Comparison of ENCODE assay signal across 18 cellular contexts in genomic region chr14:74915826-74916225, GRCh38. TPM values are rescaled to one million over a fixed set of nuclear protein-coding genes. Genes with fewer than 3 reads are reported as not detected.
A peak's percentile ranks its signal among the peaks of the same experiment; 100 is the strongest.
DNase-seq lines count a peak whose midpoint lies in the region; ATAC-seq and TF ChIP-seq lines count a peak whose summit lies in the region.
"Had no signal": no experiment of that assay in that cellular context is flagged by ENCODE, and none has a peak within 500 bp of the region (broad histone marks: within the 10 kb centered on the region; RNA-seq: fewer than 3 reads in every experiment).

No MANE protein-coding gene starts in this region.

- BruUV-seq in MCF 10A (replicated peaks; lab: Mats Ljungman, UMichigan) = no TSS peak

- ATAC-seq in psoas muscle = no peak
- ATAC-seq in GM21367 (IDR thresholded peaks at IDR 0.05; ENCODE audit: unreplicated experiment) = no peak
- ATAC-seq: CD8-positive, alpha-beta T cell had no signal

- no peaks in the 10 kb centered on the region for H3K27me3 ChIP-seq in breast epithelium
- H3K27me3 ChIP-seq in psoas muscle (ENCODE audit: insufficient read depth in 3 of 3, low read length in 2 of 3) = no peaks in the 10 kb centered on the region
- no peaks in the 10 kb centered on the region for H3K27me3 ChIP-seq in H7 (ENCODE audit: control insufficient read depth, insufficient read depth, low read length)

- H3K4me1 Mint-ChIP-seq in MCF 10A (ENCODE audit: insufficient read depth, unreplicated experiment) = peaks cover 14% of the 10 kb centered on the region

- no peaks in the 10 kb centered on the region for H3K27me3 Mint-ChIP-seq in MCF 10A (ENCODE audit: insufficient read depth, unreplicated experiment)

- DNase-seq in breast epithelium (ENCODE audit: low spot score in 2 of 2) = no peak
- DNase-seq in MCF 10A (ENCODE audit: unreplicated experiment) = no peak
- DNase-seq in psoas muscle = no peak
- DNase-seq in H7 = no peak
- DNase-seq: 8988T; CD8-positive, alpha-beta T cell; KBM-7; NCI-H146; NCI-H2081; NCI-H510A; NCI-H82; PC-9 had no signal

- peak overlapping the region; percentile 33 to 76 for H3K27ac ChIP-seq in breast epithelium
- peak overlapping the region; percentile 46 for H3K27ac ChIP-seq in angular gyrus (ENCODE audit: low read depth, low read length)
- H3K27ac ChIP-seq in psoas muscle = peak overlapping the region; percentile 93
- H3K27ac ChIP-seq: HL-60, PC-9 had no signal

- TF ChIP-seq CTCF in breast epithelium (IDR thresholded peaks at IDR 0.05) = no peak
- no peak for TF ChIP-seq CTCF in MCF 10A (IDR thresholded peaks at IDR 0.05; ENCODE audit: unreplicated experiment)
- no peak for TF ChIP-seq CTCF in psoas muscle (IDR thresholded peaks at IDR 0.05)

- H3K4me1 ChIP-seq in breast epithelium (peaks cover 6 to 19% of the 10 kb centered on the region in 2 donors), psoas muscle (peaks cover 35% of the 10 kb centered on the region)
- H3K4me1 ChIP-seq: HAP-1 had no signal

- no peaks in the 10 kb centered on the region for H3K9me3 Mint-ChIP-seq in MCF 10A (ENCODE audit: unreplicated experiment)
- H3K9me3 Mint-ChIP-seq: CD8-positive, alpha-beta T cell had no signal

- intact Hi-C loops in breast epithelium (cut with DNase I; ENCODE audit: low total_unique reads) = loop anchor here (10.0 kb wide), 1 partner anchor 169 kb away; no protein-coding TSS in a partner anchor
- intact Hi-C loops in MCF 10A (cut with micrococcal nuclease) = no loop called here
- intact Hi-C loops in psoas muscle (cut with DNase I) = loop anchor here (2.0 to 10.0 kb wide), 2 partner anchors 109 to 173 kb away; no protein-coding TSS in a partner anchor

- CTCF ChIA-PET in MCF 10A (lab: Yijun Ruan, JAX) = interaction anchor here (1.2 kb wide), 1 partner anchor 49 kb away, joined by 4 read pairs; no protein-coding TSS in a partner anchor

- H3K27ac Mint-ChIP-seq in MCF 10A (ENCODE audit: low read depth, unreplicated experiment) = no peak overlapping the region
- H3K27ac Mint-ChIP-seq: CD8-positive, alpha-beta T cell had no signal

- no peak for TF ChIP-seq POLR2A in breast epithelium (IDR thresholded peaks at IDR 0.05)

- no peaks in the 10 kb centered on the region for H3K9me3 ChIP-seq in breast epithelium
- H3K9me3 ChIP-seq in psoas muscle = no peaks in the 10 kb centered on the region
- H3K9me3 ChIP-seq: HAP-1 had no signal

- WGBS in psoas muscle, 3 donors = 34 to 52% (median 40%) methylated on average over 7 of the region's 7 CpGs

- no peaks in the 10 kb centered on the region for H3K36me3 Mint-ChIP-seq in MCF 10A (ENCODE audit: insufficient read depth, unreplicated experiment)

- H3K4me3 ChIP-seq in breast epithelium (no peak overlapping the region), psoas muscle (no peak overlapping the region), H7 (ENCODE audit: insufficient read depth, low read depth, low read length) (no peak overlapping the region)
- H3K4me3 ChIP-seq: HAP-1, PC-9 had no signal

- no peak overlapping the region for H3K4me3 Mint-ChIP-seq in MCF 10A (ENCODE audit: unreplicated experiment)
- H3K4me3 Mint-ChIP-seq: CD8-positive, alpha-beta T cell had no signal

- POLR2A ChIA-PET in MCF 10A (lab: Yijun Ruan, JAX) = no interaction called here

- H3K36me3 ChIP-seq in breast epithelium (no peaks in the 10 kb centered on the region), psoas muscle (ENCODE audit: insufficient read depth in 1 of 2, low read depth in 1 of 2) (peaks cover 0 to 21% of the 10 kb centered on the region in 2 donors), H7 (replicated peaks; ENCODE audit: control insufficient read depth, insufficient read depth, low read length) (peaks cover 3% of the 10 kb centered on the region)
- H3K36me3 ChIP-seq: HAP-1 had no signal

RNA-seq across cellular contexts. Expression of gene RPS6KL1, which starts 7.2 kb away (rescaled TPM):
- total RNA-seq in breast epithelium = 1 to 10 TPM; 2.9 to 5.6 (median 3.3) TPM
- total RNA-seq in MCF 10A (2022) = 8.8 and 12.3 TPM in 2 replicates
- 10 to 100 TPM; 23.0 to 34.1 (median 28.1) TPM for total RNA-seq in psoas muscle
- polyA plus RNA-seq in psoas muscle = 10 to 100 TPM in 2 of 3 donors, 1 to 10 TPM in 1; 9.4 to 25.6 (median 11.1) TPM
- total RNA-seq in H7 (2014; rRNA removed; shearing (Covaris generic)) = 5.4 and 12.4 TPM in 2 replicates

RNA-seq across cellular contexts. Expression of gene DLST, which starts 34.1 kb away (rescaled TPM):
- total RNA-seq in breast epithelium (100 to 1,000 TPM in 1 of 3 donors, 10 to 100 TPM in 2; 73.4 to 104 (median 76.1) TPM), MCF 10A (2022) (114 and 139 TPM in 2 replicates), psoas muscle (100 to 1,000 TPM; 133 to 221 (median 144) TPM)
- 100 to 1,000 TPM in 2 of 3 donors, 10 to 100 TPM in 1; 97.7 to 162 (median 123) TPM for polyA plus RNA-seq in psoas muscle
- 71.0 and 76.7 TPM in 2 replicates for total RNA-seq in H7 (2014; rRNA removed; shearing (Covaris generic))

RNA-seq across cellular contexts. Expression of gene PGF, which starts 39.6 kb away (rescaled TPM):
- total RNA-seq in breast epithelium (10 to 100 TPM in 1 of 3 donors, 1 to 10 TPM in 2; 3.7 to 17.9 (median 8.2) TPM), MCF 10A (2022) (1.3 and 2.1 TPM in 2 replicates), psoas muscle (1 to 10 TPM; 4.1 to 9.8 (median 8.1) TPM)
- 1 to 10 TPM; 2.5 to 9.2 (median 2.6) TPM for polyA plus RNA-seq in psoas muscle
- 4.6 and 6.9 TPM in 2 replicates for total RNA-seq in H7 (2014; rRNA removed; shearing (Covaris generic))

RNA-seq across cellular contexts. Expression of gene PROX2, which starts 39.9 kb away (rescaled TPM):
- total RNA-seq in breast epithelium (not detected), MCF 10A (2022) (not detected in 2 replicates), psoas muscle (not detected)
- polyA plus RNA-seq in psoas muscle = not detected
- total RNA-seq in H7 (2014; rRNA removed; shearing (Covaris generic)) = not detected in 2 replicates
- total RNA-seq: PC-9, SK-MEL-5 had no signal
- polyA plus RNA-seq: BJ had no signal
